Comparison of ENCODE assay signal across 15 cellular contexts in the genomic region with DNA sequence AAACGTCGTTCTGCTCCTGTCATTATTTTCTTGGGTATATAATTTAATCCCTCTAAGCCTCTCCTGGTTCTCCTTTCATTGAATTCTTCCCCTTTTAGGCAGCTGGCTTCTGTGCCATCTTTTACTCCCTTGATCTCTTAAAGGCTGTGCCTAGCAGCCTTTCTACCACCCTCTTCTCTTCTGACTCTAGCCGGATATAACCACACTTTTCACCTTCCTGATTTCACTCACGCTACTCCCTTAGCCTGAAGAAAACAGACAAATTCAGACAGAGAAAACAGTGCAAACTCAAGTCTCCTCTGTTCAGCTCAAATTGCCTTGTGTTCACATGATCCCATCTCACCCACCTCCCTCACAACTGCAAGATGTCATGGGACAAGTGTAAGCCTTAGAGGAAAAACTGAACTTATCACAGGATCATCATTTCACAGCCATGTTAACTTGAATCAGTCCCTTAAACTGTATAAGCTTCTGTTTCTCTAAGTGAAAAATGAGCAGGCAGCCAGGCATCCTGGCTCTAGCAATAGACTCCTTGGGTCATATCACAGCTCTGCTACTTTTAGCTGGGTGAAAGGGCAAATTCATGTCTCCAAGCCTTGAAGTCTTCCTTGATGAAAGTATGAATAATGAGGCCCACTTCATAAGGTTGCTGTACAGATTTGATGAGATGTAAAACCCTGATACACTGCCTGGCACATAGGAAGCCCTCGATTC.
DNase-seq lines count a peak whose midpoint lies in the region; ATAC-seq, FAIRE-seq and TF ChIP-seq lines count a peak whose summit lies in the region.
"Had no signal": no experiment of that assay in that cellular context is flagged by ENCODE, and none has a peak within 500 bp of the region (broad histone marks: within the 10 kb centered on the region; RNA-seq: fewer than 3 reads in every experiment).

No MANE protein-coding gene starts in this region.

- H3K27me3 ChIP-seq in Caco-2 (replicated peaks; ENCODE audit: control insufficient read depth, insufficient read depth, low read length): no peaks in the 10 kb centered on the region
- H3K27me3 ChIP-seq in small intestine (ENCODE audit: control insufficient read depth in 2 of 2, insufficient read depth in 2 of 2, low read length in 2 of 2): no peaks in the 10 kb centered on the region
- H3K27me3 ChIP-seq: gastrocnemius medialis, pancreas had no signal

- POLR2A ChIA-PET in Caco-2 (lab: Charles Lee): no interaction called here

- H3K36me3 ChIP-seq in Caco-2 (ENCODE audit: control insufficient read depth, insufficient read depth, low read length) (no peaks in the 10 kb centered on the region), small intestine (ENCODE audit: control insufficient read depth in 2 of 2, insufficient read depth in 2 of 2, low read length in 2 of 2) (no peaks in the 10 kb centered on the region)
- H3K36me3 ChIP-seq: gastrocnemius medialis, pancreas had no signal

- no TSS peak for BruUV-seq in Caco-2 (replicated peaks; lab: Mats Ljungman, UMichigan)

- DNase-seq in GDM1 (lab: John Stamatoyannopoulos, UW) (peak; percentile 40), fibroblast of mammary gland (ENCODE audit: low read depth) (peak; percentile 18), Caco-2 (no peak), small intestine (no peak), GM20000 (ENCODE audit: low spot score) (no peak), NCI-H345 treated with DMSO at 0.1 percent for 48 hours (lab: John Stamatoyannopoulos, UW; ENCODE audit: unreplicated experiment) (no peak)
- DNase-seq: activated naive CD4-positive, alpha-beta T cell treated with anti-CD3 and anti-CD28 coated beads, Interleukin-2, amount 50 U/mL, for 16 hours; gastrocnemius medialis; left cardiac atrium; NCI-H226; pancreas; substantia nigra had no signal

- H3K9me3 Mint-ChIP-seq in Caco-2 (ENCODE audit: unreplicated experiment): no peaks in the 10 kb centered on the region

- FAIRE-seq in small intestine (lab: Jason Lieb, UNC): no peak
- FAIRE-seq: pancreas had no signal

- H3K4me1 ChIP-seq in Caco-2: peaks cover 30% of the 10 kb centered on the region
- peaks cover 0 to 1% of the 10 kb centered on the region in 2 donors for H3K4me1 ChIP-seq in small intestine (ENCODE audit: control insufficient read depth in 2 of 2, insufficient read depth in 1 of 2, low read depth in 1 of 2, low read length in 1 of 2)
- H3K4me1 ChIP-seq: gastrocnemius medialis had no signal

- H3K4me1 Mint-ChIP-seq in Caco-2 (ENCODE audit: low read depth, unreplicated experiment): peaks cover 20% of the 10 kb centered on the region

- intact Hi-C loops in Caco-2 (cut with micrococcal nuclease; ENCODE audit: unreplicated experiment): no loop called here

- TF ChIP-seq CTCF in fibroblast of mammary gland (conservative IDR thresholded peaks at IDR 0.05; ENCODE audit: control insufficient read depth, insufficient read depth, low read depth, low read length): no peak
- TF ChIP-seq CTCF in Caco-2 (IDR thresholded peaks at IDR 0.05; ENCODE audit: insufficient read depth in 1 of 2, low read depth in 1 of 2, low read length in 1 of 2, severe bottlenecking in 1 of 2, unreplicated experiment in 1 of 2): no peak
- TF ChIP-seq CTCF in GM20000 (IDR thresholded peaks at IDR 0.05; ENCODE audit: extremely low read depth, missing control alignments): no peak

- WGBS in small intestine, 3 donors: 72 to 84% (median 74%) methylated on average over 5 of the region's 5 CpGs

- no peak overlapping the region for H3K4me3 ChIP-seq in fibroblast of mammary gland (ENCODE audit: control insufficient read depth, low read depth, low read length)
- no peak overlapping the region for H3K4me3 ChIP-seq in Caco-2 (ENCODE audit: low read depth, low read length)
- H3K4me3 ChIP-seq in small intestine (ENCODE audit: low read depth in 1 of 2, low read length in 2 of 2): no peak overlapping the region
- H3K4me3 ChIP-seq: gastrocnemius medialis, pancreas had no signal

- H3K4me3 Mint-ChIP-seq in Caco-2 (ENCODE audit: unreplicated experiment): no peak overlapping the region

- no peaks in the 10 kb centered on the region for H3K36me3 Mint-ChIP-seq in Caco-2 (ENCODE audit: insufficient read depth, unreplicated experiment)

- ATAC-seq in GM21390 (IDR thresholded peaks at IDR 0.05; ENCODE audit: unreplicated experiment) (peak; percentile 55), HG03565 (IDR thresholded peaks at IDR 0.05; ENCODE audit: unreplicated experiment) (peak; percentile 64)
- ATAC-seq: activated CD4-positive, CD25-positive, alpha-beta regulatory T cell treated with anti-CD3 and anti-CD28 coated beads, Interleukin-2, amount 50 U/mL, for 24 hours; gastrocnemius medialis; left cardiac atrium; pancreas had no signal

- no peaks in the 10 kb centered on the region for H3K9me3 ChIP-seq in Caco-2
- H3K9me3 ChIP-seq in small intestine (ENCODE audit: control insufficient read depth, low read depth): no peaks in the 10 kb centered on the region
- H3K9me3 ChIP-seq: gastrocnemius medialis, pancreas had no signal

- CTCF ChIA-PET in Caco-2 (lab: Charles Lee): no interaction called here

- no peaks in the 10 kb centered on the region for H3K27me3 Mint-ChIP-seq in Caco-2 (ENCODE audit: insufficient read depth, unreplicated experiment)

- H3K27ac Mint-ChIP-seq in Caco-2 (ENCODE audit: unreplicated experiment): no peak overlapping the region

- H3K27ac ChIP-seq in small intestine (ENCODE audit: low read depth in 1 of 2, low read length in 1 of 2): no peak overlapping the region
- H3K27ac ChIP-seq: gastrocnemius medialis, pancreas had no signal

Comparison
In these comparisons a context has a peak if more than half of its experiments do, and no peak if none do; other contexts are left out.
1. DNase-seq: peak in GDM1 (single experiment) and fibroblast of mammary gland (single experiment); none in Caco-2 (0 of 2), small intestine (single experiment), GM20000 (single experiment) and NCI-H345 treated with DMSO at 0.1 percent for 48 hours (single experiment).